In the genomic region with DNA sequence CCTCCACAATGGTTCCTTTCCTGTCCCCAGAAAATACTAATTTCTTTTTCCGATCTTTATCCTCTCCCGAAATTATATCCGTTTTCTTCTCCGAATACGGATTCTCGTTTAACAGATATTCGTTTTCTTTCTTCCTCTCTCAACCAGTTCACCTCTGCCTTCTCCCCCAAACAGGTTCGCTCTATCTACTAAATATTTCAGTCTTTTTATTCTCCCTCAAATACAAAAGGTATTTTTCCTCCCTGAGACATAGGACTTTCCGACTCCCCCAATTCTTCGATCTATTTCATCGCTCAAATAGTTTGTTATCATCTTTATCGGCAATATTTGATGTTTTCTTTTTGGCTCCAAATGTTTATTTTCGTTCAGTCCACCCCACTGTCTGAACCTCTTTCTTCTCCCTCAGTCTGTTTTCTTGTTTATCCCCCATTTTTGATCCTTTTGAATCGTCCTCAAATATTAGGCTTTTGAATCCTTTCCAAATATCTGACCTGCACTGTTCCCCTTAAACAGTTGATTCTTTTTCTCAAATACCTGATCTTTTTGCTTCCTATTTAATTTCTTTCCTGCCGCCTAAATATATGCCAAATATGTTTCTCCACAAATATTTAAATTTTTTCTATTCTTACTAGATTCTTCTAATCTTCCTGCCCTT, we compare ENCODE assay signal across 1 cellular context.
A peak's percentile ranks its signal among the peaks of the same experiment; 100 is the strongest.
TF ChIP-seq lines count a peak whose summit lies in the region.

No MANE protein-coding gene starts in this region.

TF ChIP-seq in K562, 482 proteins besides CTCF, POLR2A, EP300 and RAD21:
- TF ChIP-seq FOXM1 (IDR thresholded peaks at IDR 0.05; ENCODE audit: low read depth), result no peak
- TF ChIP-seq FOXM1 (CRISPR knock-in tag; IDR thresholded peaks at IDR 0.05; ENCODE audit: low read depth), result no peak
- TF ChIP-seq, protein P1, sequence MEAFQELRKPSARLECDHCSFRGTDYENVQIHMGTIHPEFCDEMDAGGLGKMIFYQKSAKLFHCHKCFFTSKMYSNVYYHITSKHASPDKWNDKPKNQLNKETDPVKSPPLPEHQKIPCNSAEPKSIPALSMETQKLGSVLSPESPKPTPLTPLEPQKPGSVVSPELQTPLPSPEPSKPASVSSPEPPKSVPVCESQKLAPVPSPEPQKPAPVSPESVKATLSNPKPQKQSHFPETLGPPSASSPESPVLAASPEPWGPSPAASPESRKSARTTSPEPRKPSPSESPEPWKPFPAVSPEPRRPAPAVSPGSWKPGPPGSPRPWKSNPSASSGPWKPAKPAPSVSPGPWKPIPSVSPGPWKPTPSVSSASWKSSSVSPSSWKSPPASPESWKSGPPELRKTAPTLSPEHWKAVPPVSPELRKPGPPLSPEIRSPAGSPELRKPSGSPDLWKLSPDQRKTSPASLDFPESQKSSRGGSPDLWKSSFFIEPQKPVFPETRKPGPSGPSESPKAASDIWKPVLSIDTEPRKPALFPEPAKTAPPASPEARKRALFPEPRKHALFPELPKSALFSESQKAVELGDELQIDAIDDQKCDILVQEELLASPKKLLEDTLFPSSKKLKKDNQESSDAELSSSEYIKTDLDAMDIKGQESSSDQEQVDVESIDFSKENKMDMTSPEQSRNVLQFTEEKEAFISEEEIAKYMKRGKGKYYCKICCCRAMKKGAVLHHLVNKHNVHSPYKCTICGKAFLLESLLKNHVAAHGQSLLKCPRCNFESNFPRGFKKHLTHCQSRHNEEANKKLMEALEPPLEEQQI (IDR thresholded peaks at IDR 0.05), result 0 out of 2 replicates have a peak, but pooled peaks have one; percentile 23
